19 cellular contexts compared by ENCODE assay signal in the genomic region with DNA sequence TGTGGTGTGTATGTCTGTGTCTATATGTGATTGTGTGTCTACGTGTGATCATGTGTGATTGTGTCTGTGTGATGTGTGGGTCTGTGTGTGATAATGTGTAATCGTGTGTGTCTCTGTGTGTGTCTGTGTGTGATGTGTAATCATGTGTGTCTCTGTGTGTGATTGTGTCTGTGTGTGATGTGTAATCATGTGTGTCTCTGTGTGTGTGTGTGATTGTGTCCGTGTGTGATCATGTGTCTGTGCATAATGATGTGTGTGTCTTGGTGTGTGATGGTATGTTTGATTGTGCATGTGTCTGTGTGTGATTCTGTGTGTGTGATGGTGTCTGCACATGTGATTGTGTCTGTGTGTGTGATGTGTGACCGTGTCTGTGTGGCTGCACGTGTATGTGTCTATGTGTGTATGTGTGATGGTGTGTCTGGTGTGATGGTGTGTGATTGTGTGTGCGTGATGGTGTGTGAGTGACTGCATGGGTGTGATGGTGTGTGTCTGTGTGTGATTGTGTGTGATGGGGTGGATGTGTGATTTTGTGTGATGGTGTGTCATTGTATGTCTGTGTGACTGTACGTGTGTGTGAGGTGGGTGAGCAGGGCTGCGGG.
DNase-seq lines count a peak whose midpoint lies in the region; ATAC-seq, FAIRE-seq and TF ChIP-seq lines count a peak whose summit lies in the region.
"Had no signal": no experiment of that assay in that cellular context is flagged by ENCODE, and none has a peak within 500 bp of the region (broad histone marks: within the 10 kb centered on the region; RNA-seq: fewer than 3 reads in every experiment).

No MANE protein-coding gene starts in this region.

- no peaks in the 10 kb centered on the region for H3K27me3 ChIP-seq in Caco-2 (replicated peaks; ENCODE audit: control insufficient read depth, insufficient read depth, low read length)
- no peaks in the 10 kb centered on the region for H3K27me3 ChIP-seq in bronchial epithelial cell (ENCODE audit: control insufficient read depth, insufficient read depth, low read length)
- H3K27me3 ChIP-seq in naive thymus-derived CD4-positive, alpha-beta T cell (ENCODE audit: control insufficient read depth in 2 of 2, insufficient read depth in 2 of 2, low read length in 2 of 2): no peaks in the 10 kb centered on the region

- peaks cover 8% of the 10 kb centered on the region; the same call in 1 of the 2 replicates for H3K4me1 ChIP-seq in Caco-2
- no peaks in the 10 kb centered on the region for H3K4me1 ChIP-seq in HEK293 (ENCODE audit: control insufficient read depth, insufficient read depth, low read length)
- no peaks in the 10 kb centered on the region for H3K4me1 ChIP-seq in naive thymus-derived CD4-positive, alpha-beta T cell (ENCODE audit: control insufficient read depth in 2 of 2, insufficient read depth in 2 of 2, low read length in 2 of 2)
- H3K4me1 ChIP-seq: A549 had no signal

- no peak overlapping the region for H3K27ac ChIP-seq in HEK293 (ENCODE audit: extremely low read depth, low read depth, low read length)
- no peak overlapping the region for H3K27ac ChIP-seq in naive thymus-derived CD4-positive, alpha-beta T cell (ENCODE audit: low read depth, low read length)
- H3K27ac ChIP-seq: A549, SK-N-MC had no signal

- H3K27me3 Mint-ChIP-seq in Caco-2 (ENCODE audit: insufficient read depth, unreplicated experiment) (peaks cover 6% of the 10 kb centered on the region), naive B cell (no peaks in the 10 kb centered on the region)
- no peaks in the 10 kb centered on the region for H3K27me3 Mint-ChIP-seq in naive thymus-derived CD4-positive, alpha-beta T cell
- H3K27me3 Mint-ChIP-seq: CD4-positive, alpha-beta T cell had no signal

- no peak for DNase-seq in Caco-2
- no peak for DNase-seq in bronchial epithelial cell (ENCODE audit: low read depth)
- DNase-seq in naive B cell: no peak
- DNase-seq in naive thymus-derived CD4-positive, alpha-beta T cell: no peak
- no peak for DNase-seq in NCI-H1105 treated with DMSO at 0.1 percent for 48 hours (lab: John Stamatoyannopoulos, UW)
- DNase-seq in NCI-H1436 treated with DMSO at 0.1 percent for 48 hours (lab: John Stamatoyannopoulos, UW): no peak
- DNase-seq: CD4-positive, alpha-beta T cell; H9; NCI-H1105; NCI-H187; NCI-H2227 treated with DMSO at 0.1 percent for 48 hours; NCI-H510A treated with DMSO at 0.1 percent for 48 hours; NCI-H774; Right ventricle myocardium superior had no signal

- POLR2A ChIA-PET in Caco-2 (lab: Charles Lee) (no interaction called here), HEK293 (lab: Yijun Ruan, JAX) (no interaction called here)
- POLR2A ChIA-PET in naive thymus-derived CD4-positive, alpha-beta T cell (lab: Charles Lee): no interaction called here

- intact Hi-C loops in Caco-2 (cut with micrococcal nuclease; ENCODE audit: unreplicated experiment): no loop called here
- intact Hi-C loops in naive thymus-derived CD4-positive, alpha-beta T cell (cut with micrococcal nuclease): no loop called here

- H3K9me3 ChIP-seq in Caco-2: no peaks in the 10 kb centered on the region
- no peaks in the 10 kb centered on the region for H3K9me3 ChIP-seq in HEK293 (ENCODE audit: control insufficient read depth, insufficient read depth, low read depth, low read length)
- no peaks in the 10 kb centered on the region for H3K9me3 ChIP-seq in naive thymus-derived CD4-positive, alpha-beta T cell (ENCODE audit: control insufficient read depth in 2 of 3, low read length in 3 of 3)
- H3K9me3 ChIP-seq: A549 had no signal

- peak; percentile 36 for FAIRE-seq in bronchial epithelial cell (lab: Jason Lieb, UNC)
- FAIRE-seq: A549, RCC 7860 had no signal

- H3K27ac Mint-ChIP-seq in Caco-2 (ENCODE audit: unreplicated experiment) (no peak overlapping the region), naive B cell (peak overlapping the region in 5 of 6 donors; percentile 25 to 78 (median 31))
- peak overlapping the region in 3 of 9 donors; percentile 1 to 39 (median 1) for H3K27ac Mint-ChIP-seq in naive thymus-derived CD4-positive, alpha-beta T cell
- H3K27ac Mint-ChIP-seq: CD4-positive, alpha-beta T cell; H9 had no signal

- TF ChIP-seq CTCF in Caco-2 (IDR thresholded peaks at IDR 0.05; ENCODE audit: insufficient read depth in 1 of 2, low read depth in 1 of 2, low read length in 1 of 2, severe bottlenecking in 1 of 2, unreplicated experiment in 1 of 2): no peak
- no peak for TF ChIP-seq CTCF in HEK293 (tag by site-specific recombination; IDR thresholded peaks at IDR 0.05)
- TF ChIP-seq CTCF in bronchial epithelial cell (IDR thresholded peaks at IDR 0.05; ENCODE audit: insufficient read depth, low read length, severe bottlenecking): no peak

- H3K4me1 Mint-ChIP-seq in Caco-2 (ENCODE audit: low read depth, unreplicated experiment): no peaks in the 10 kb centered on the region
- peaks cover 21 to 27% (median 21%) of the 10 kb centered on the region in 3 donors for H3K4me1 Mint-ChIP-seq in naive B cell
- peaks cover 0 to 15% (median 10%) of the 10 kb centered on the region in 7 donors for H3K4me1 Mint-ChIP-seq in naive thymus-derived CD4-positive, alpha-beta T cell

- ATAC-seq in naive B cell (ENCODE audit: low read depth in 2 of 2) (no peak), HG03135 (IDR thresholded peaks at IDR 0.05; ENCODE audit: unreplicated experiment) (no peak)
- no peak for ATAC-seq in naive thymus-derived CD4-positive, alpha-beta T cell
- ATAC-seq: A549 had no signal

- CTCF ChIA-PET in Caco-2 (lab: Charles Lee) (interaction anchor here (0.6 kb wide), 1 partner anchor 16 kb away, joined by 3 read pairs; no protein-coding TSS in a partner anchor), HEK293 (lab: Yijun Ruan, JAX) (interaction anchor here (0.6 kb wide), 1 partner anchor 300 kb away, joined by 3 read pairs; no protein-coding TSS in a partner anchor)
- CTCF ChIA-PET in naive thymus-derived CD4-positive, alpha-beta T cell (lab: Charles Lee): no interaction called here

- no peaks in the 10 kb centered on the region for H3K36me3 Mint-ChIP-seq in Caco-2 (ENCODE audit: insufficient read depth, unreplicated experiment)
- H3K36me3 Mint-ChIP-seq in naive B cell: peaks cover 0 to 7% of the 10 kb centered on the region in 2 donors
- H3K36me3 Mint-ChIP-seq in naive thymus-derived CD4-positive, alpha-beta T cell: peaks cover 0 to 5% (median 0%) of the 10 kb centered on the region in 5 donors

- H3K36me3 ChIP-seq in Caco-2 (ENCODE audit: control insufficient read depth, insufficient read depth, low read length) (no peaks in the 10 kb centered on the region), HEK293 (ENCODE audit: control insufficient read depth in 2 of 2, insufficient read depth in 1 of 2, low read length in 2 of 2) (no peaks in the 10 kb centered on the region), bronchial epithelial cell (ENCODE audit: control insufficient read depth, insufficient read depth, low read length) (no peaks in the 10 kb centered on the region)
- no peaks in the 10 kb centered on the region for H3K36me3 ChIP-seq in naive thymus-derived CD4-positive, alpha-beta T cell (ENCODE audit: control insufficient read depth in 2 of 3, insufficient read depth in 3 of 3, low read length in 3 of 3)

- H3K4me3 ChIP-seq in Caco-2 (ENCODE audit: low read depth, low read length) (no peak overlapping the region), HEK293 (ENCODE audit: low read depth, low read length) (no peak overlapping the region), bronchial epithelial cell (ENCODE audit: low read depth, low read length) (no peak overlapping the region)
- H3K4me3 ChIP-seq in naive thymus-derived CD4-positive, alpha-beta T cell (ENCODE audit: low read length): no peak overlapping the region
- H3K4me3 ChIP-seq: A549, SK-N-MC had no signal

- H3K4me3 Mint-ChIP-seq in Caco-2 (ENCODE audit: unreplicated experiment): peak overlapping the region; percentile 2
- peak overlapping the region in 1 of 8 donors; percentile 0 for H3K4me3 Mint-ChIP-seq in naive B cell
- peak overlapping the region in 1 of 10 donors; percentile 2 for H3K4me3 Mint-ChIP-seq in naive thymus-derived CD4-positive, alpha-beta T cell
- H3K4me3 Mint-ChIP-seq: CD4-positive, alpha-beta T cell; H9 had no signal

- BruUV-seq in Caco-2 (replicated peaks; lab: Mats Ljungman, UMichigan): no TSS peak

- no peaks in the 10 kb centered on the region for H3K9me3 Mint-ChIP-seq in Caco-2 (ENCODE audit: unreplicated experiment)
- H3K9me3 Mint-ChIP-seq in naive B cell: no peaks in the 10 kb centered on the region
- peaks cover 0 to 4% (median 0%) of the 10 kb centered on the region in 11 donors for H3K9me3 Mint-ChIP-seq in naive thymus-derived CD4-positive, alpha-beta T cell
- H3K9me3 Mint-ChIP-seq: CD4-positive, alpha-beta T cell had no signal

TF ChIP-seq in HEK293, 187 proteins besides CTCF, POLR2A, EP300 and RAD21 (continues in another document):
- TF ChIP-seq, protein P1, sequence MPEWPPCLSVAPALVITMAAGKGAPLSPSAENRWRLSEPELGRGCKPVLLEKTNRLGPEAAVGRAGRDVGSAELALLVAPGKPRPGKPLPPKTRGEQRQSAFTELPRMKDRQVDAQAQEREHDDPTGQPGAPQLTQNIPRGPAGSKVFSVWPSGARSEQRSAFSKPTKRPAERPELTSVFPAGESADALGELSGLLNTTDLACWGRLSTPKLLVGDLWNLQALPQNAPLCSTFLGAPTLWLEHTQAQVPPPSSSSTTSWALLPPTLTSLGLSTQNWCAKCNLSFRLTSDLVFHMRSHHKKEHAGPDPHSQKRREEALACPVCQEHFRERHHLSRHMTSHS (tag by site-specific recombination; IDR thresholded peaks at IDR 0.05): 0 out of 2 replicates have a peak, but pooled peaks have one; percentile 14
- peak; percentile 36; the same call in 1 of the 2 replicates for TF ChIP-seq ZNF18 (tag by site-specific recombination; IDR thresholded peaks at IDR 0.05)
- TF ChIP-seq ZNF621 (tag by site-specific recombination; IDR thresholded peaks at IDR 0.05): peak; percentile 23; the same call in 1 of the 2 replicates
